Comparison of ENCODE assay signal across 20 cellular contexts in genomic region chr4:16889945-16890344, GRCh38. TPM values are rescaled to one million over a fixed set of nuclear protein-coding genes. Genes with fewer than 3 reads are reported as not detected.
DNase-seq lines count a peak whose midpoint lies in the region; ATAC-seq, FAIRE-seq and TF ChIP-seq lines count a peak whose summit lies in the region.
"Had no signal": no experiment of that assay in that cellular context is flagged by ENCODE, and none has a peak within 500 bp of the region (broad histone marks: within the 10 kb centered on the region; RNA-seq: fewer than 3 reads in every experiment).

No MANE protein-coding gene starts in this region.

- no peak overlapping the region for H3K23ac ChIP-seq in H9 (ENCODE audit: insufficient read length, low read depth, low read length)

- H2BK12ac ChIP-seq in H9 (ENCODE audit: insufficient read length, low read depth, low read length) = no peak overlapping the region

- no TSS peak for BruUV-seq in endothelial cell of umbilical vein (replicated peaks; lab: Mats Ljungman, UMichigan)

- no peak overlapping the region for H4K8ac ChIP-seq in H9 (replicated peaks; ENCODE audit: insufficient read length, low read depth, low read length)

- no peaks in the 10 kb centered on the region for H3K79me1 ChIP-seq in H9 (ENCODE audit: insufficient read depth, low read depth, low read length, poor library complexity, severe bottlenecking)

- H2BK120ac ChIP-seq in H9 (ENCODE audit: low read depth, low read length, poor library complexity, severe bottlenecking) = no peak overlapping the region

- CTCF ChIA-PET in endothelial cell of umbilical vein (lab: Charles Lee) = interaction anchor here (0.9 to 1.2 kb wide), 2 partner anchors 20 to 66 kb away, joined by 3 read pairs; no protein-coding TSS in a partner anchor

- H3K79me2 ChIP-seq in H9 (ENCODE audit: insufficient read depth, low read length) (peaks cover 13% of the 10 kb centered on the region; the same call in 1 of the 2 replicates), endothelial cell of umbilical vein (ENCODE audit: control insufficient read depth, insufficient read depth, low read length) (peaks cover 47% of the 10 kb centered on the region)

- no peak overlapping the region for H3K14ac ChIP-seq in H9 (ENCODE audit: insufficient read depth, low read length)

- H3K4me3 ChIP-seq in heart left ventricle (no peak overlapping the region), endothelial cell of umbilical vein (replicated peaks in 1 of 3; ENCODE audit: insufficient read depth in 1 of 3, low read depth in 1 of 3, low read length in 3 of 3) (no peak overlapping the region), uterus (no peak overlapping the region)

- no peak overlapping the region for H2BK15ac ChIP-seq in H9 (ENCODE audit: low read depth, low read length)

- TF ChIP-seq CTCF in heart left ventricle (IDR thresholded peaks at IDR 0.05) (no peak), H9 (conservative IDR thresholded peaks at IDR 0.05) (no peak), endothelial cell of umbilical vein (IDR thresholded peaks at IDR 0.05; ENCODE audit: extremely low read depth in 1 of 2, insufficient read depth in 1 of 2, low read depth in 1 of 2, low read length in 2 of 2) (no peak), nephron progenitor cell (IDR thresholded peaks at IDR 0.05) (no peak), uterus (IDR thresholded peaks at IDR 0.05) (no peak)

- H2BK5ac ChIP-seq in H9 (ENCODE audit: insufficient read length, low read length) = no peak overlapping the region

- FAIRE-seq in endothelial cell of umbilical vein (lab: Jason Lieb, UNC) = no peak
- FAIRE-seq: GM12892, H54, HepG2 had no signal

- 53 to 70% (median 58%) methylated on average over 3 of the region's 3 CpGs for WGBS in heart left ventricle, 4 donors
- WGBS in H9 (ENCODE audit: extremely low coverage, insufficient read length, low lambda C conversion rate) = no CpG with 5 or more reads among the region's 3 CpGs

- H3K27ac ChIP-seq in heart left ventricle = peak overlapping the region in 11 of 12 donors; percentile 15 to 87 (median 79)
- H3K27ac ChIP-seq in H9 (ENCODE audit: insufficient read length, low read depth, low read length) = no peak overlapping the region
- no peak overlapping the region for H3K27ac ChIP-seq in endothelial cell of umbilical vein (ENCODE audit: insufficient read depth, low read depth, low read length)
- peak overlapping the region in 1 of 2 donors; percentile 50 for H3K27ac ChIP-seq in uterus
- H3K27ac ChIP-seq: KMS-11 had no signal

- no peak for DNase-seq in heart left ventricle
- DNase-seq in left cardiac atrium = no peak
- no peak for DNase-seq in H9
- DNase-seq in endothelial cell of umbilical vein (ENCODE audit: low read depth, low spot score) = peak; percentile 16
- no peak for DNase-seq in nephron progenitor cell
- no peak for DNase-seq in kidney tubule cell (ENCODE audit: low spot score)
- DNase-seq in uterus = no peak
- DNase-seq in germinal center (ENCODE audit: low spot score) = no peak
- DNase-seq: DND-41, MM.1S, NCI-H1105, NCI-H187, NCI-H446 treated with DMSO at 0.1 percent for 48 hours, NCI-H748 treated with DMSO at 0.1 percent for 48 hours, PC-3 had no signal

- no peak overlapping the region for H3K56ac ChIP-seq in H9 (ENCODE audit: insufficient read length, low read depth, low read length)

- H3K27me3 ChIP-seq in heart left ventricle (no peaks in the 10 kb centered on the region), H9 (ENCODE audit: insufficient read depth, low read length) (no peaks in the 10 kb centered on the region), endothelial cell of umbilical vein (ENCODE audit: control insufficient read depth in 2 of 2, insufficient read depth in 2 of 2, low read length in 2 of 2) (no peaks in the 10 kb centered on the region), uterus (no peaks in the 10 kb centered on the region)

- dilution Hi-C loops in endothelial cell of umbilical vein (cut with MboI; ENCODE audit: extremely low pct_ligation_motif_present, low sequenced_read_pairs) = no loop called here

- no peak overlapping the region for H3K4me2 ChIP-seq in H9 (ENCODE audit: insufficient read depth, insufficient read length, low read length)
- no peak overlapping the region for H3K4me2 ChIP-seq in endothelial cell of umbilical vein (ENCODE audit: insufficient read depth, low read length)
- H3K4me2 ChIP-seq: KMS-11 had no signal

- no peaks in the 10 kb centered on the region for H3K9me3 Mint-ChIP-seq in H9
- H3K9me3 Mint-ChIP-seq in nephron progenitor cell = peaks cover 3% of the 10 kb centered on the region

- intact Hi-C loops in heart left ventricle (cut with DNase I) (loop anchor here in 1 of 10 donors (10.0 kb wide), 1 partner anchor 65 kb away; no protein-coding TSS in a partner anchor), left cardiac atrium (cut with DNase I) (no loop called here), endothelial cell of umbilical vein (cut with micrococcal nuclease) (loop anchor here (10.0 kb wide), 1 partner anchor 205 kb away; no protein-coding TSS in a partner anchor), uterus (cut with DNase I; ENCODE audit: low total_unique reads) (loop anchor here (10.0 kb wide), 1 partner anchor 125 kb away; no protein-coding TSS in a partner anchor)

- TF ChIP-seq POLR2A in heart left ventricle (IDR thresholded peaks at IDR 0.05) = no peak
- no peak for TF ChIP-seq POLR2A in endothelial cell of umbilical vein (IDR thresholded peaks at IDR 0.05; ENCODE audit: low read depth, low read length)
- TF ChIP-seq POLR2A in uterus (IDR thresholded peaks at IDR 0.05) = no peak

- no peaks in the 10 kb centered on the region for H3K9me1 ChIP-seq in endothelial cell of umbilical vein (replicated peaks; ENCODE audit: control insufficient read depth, extremely low read depth, insufficient read depth, low read length)

- peaks cover 40 to 44% of the 10 kb centered on the region in 2 experiments for H3K4me1 Mint-ChIP-seq in H9
- H3K4me1 Mint-ChIP-seq in nephron progenitor cell = peaks cover 42% of the 10 kb centered on the region

- ATAC-seq in heart left ventricle (peak in 1 of 4 donors; percentile 19), left cardiac atrium (no peak)
- ATAC-seq: HepG2, PC-3 had no signal

- no peak overlapping the region for H2AK5ac ChIP-seq in H9 (ENCODE audit: insufficient read length, low read length)

- no peak overlapping the region for H3T11ph ChIP-seq in H9 (ENCODE audit: low read length)

- no peak overlapping the region for H4K5ac ChIP-seq in H9 (ENCODE audit: insufficient read length, low read depth, low read length)

- no peaks in the 10 kb centered on the region for H3K23me2 ChIP-seq in H9 (ENCODE audit: insufficient read length, low read depth, low read length, poor library complexity, severe bottlenecking)

- H3K9ac ChIP-seq in H9 (ENCODE audit: extremely low read depth, insufficient read length, low read length) (no peak overlapping the region), endothelial cell of umbilical vein (replicated peaks; ENCODE audit: extremely low read depth, insufficient read depth, low read length) (no peak overlapping the region)
- H3K9ac ChIP-seq: KMS-11 had no signal

- H3K9me3 ChIP-seq in heart left ventricle (no peaks in the 10 kb centered on the region), H9 (ENCODE audit: control insufficient read depth, low read depth, low read length) (no peaks in the 10 kb centered on the region), endothelial cell of umbilical vein (replicated peaks; ENCODE audit: control insufficient read depth, insufficient read depth, low read length) (no peaks in the 10 kb centered on the region), uterus (no peaks in the 10 kb centered on the region)

- no peak overlapping the region for H3K4ac ChIP-seq in H9 (ENCODE audit: low read depth, low read length)

- H2AFZ ChIP-seq in H9 (ENCODE audit: low read length) = no peak overlapping the region
- no peak overlapping the region for H2AFZ ChIP-seq in endothelial cell of umbilical vein (ENCODE audit: low read depth, low read length)

- H3K4me1 ChIP-seq in heart left ventricle = peaks cover 0 to 42% (median 12%) of the 10 kb centered on the region in 12 donors
- peaks cover 10% of the 10 kb centered on the region for H3K4me1 ChIP-seq in H9 (ENCODE audit: insufficient read depth, low read length)
- peaks cover 50% of the 10 kb centered on the region for H3K4me1 ChIP-seq in endothelial cell of umbilical vein (ENCODE audit: control insufficient read depth, extremely low read depth, insufficient read depth, low read length)
- peaks cover 0 to 6% of the 10 kb centered on the region in 2 donors for H3K4me1 ChIP-seq in uterus

- H3K27ac Mint-ChIP-seq in H9 = peak overlapping the region in 2 of 3 experiments; percentile 26 to 56; a peak in 3 of 7 replicates
- peak overlapping the region; percentile 8 for H3K27ac Mint-ChIP-seq in nephron progenitor cell
- H3K27ac Mint-ChIP-seq: CD4-positive, CD25-positive, alpha-beta regulatory T cell had no signal

- no peak overlapping the region for H2BK20ac ChIP-seq in H9 (ENCODE audit: low read depth, low read length, poor library complexity, severe bottlenecking)

- H4K91ac ChIP-seq in H9 (ENCODE audit: insufficient read length, low read depth, low read length) = no peak overlapping the region

- H3K36me3 ChIP-seq in heart left ventricle (peaks cover 0 to 32% (median 5%) of the 10 kb centered on the region in 9 donors), endothelial cell of umbilical vein (ENCODE audit: control insufficient read depth in 2 of 2, extremely low read depth in 1 of 2, insufficient read depth in 2 of 2, low read length in 2 of 2) (peaks cover 7 to 14% of the 10 kb centered on the region in 2 experiments), uterus (no peaks in the 10 kb centered on the region)

- no peaks in the 10 kb centered on the region for H3K27me3 Mint-ChIP-seq in H9 (ENCODE audit: low read depth)
- no peaks in the 10 kb centered on the region for H3K27me3 Mint-ChIP-seq in nephron progenitor cell (ENCODE audit: low read depth, poor library complexity)
- H3K27me3 Mint-ChIP-seq: CD4-positive, CD25-positive, alpha-beta regulatory T cell had no signal

- H3K4me3 Mint-ChIP-seq in H9 = 0 out of 5 replicates have a peak overlapping the region, but pooled peaks of 1 of the 2 experiments have one; percentile 27
- no peak overlapping the region for H3K4me3 Mint-ChIP-seq in nephron progenitor cell
- H3K4me3 Mint-ChIP-seq: CD4-positive, CD25-positive, alpha-beta regulatory T cell had no signal

- peaks cover 0 to 12% (median 8%) of the 10 kb centered on the region in 3 experiments; a peak in 4 of 7 replicates for H3K36me3 Mint-ChIP-seq in H9 (ENCODE audit: insufficient read depth in 1 of 3, low read depth in 3 of 3)
- peaks cover 38% of the 10 kb centered on the region for H3K36me3 Mint-ChIP-seq in nephron progenitor cell (ENCODE audit: low read depth)
- H3K36me3 Mint-ChIP-seq: CD4-positive, CD25-positive, alpha-beta regulatory T cell had no signal

- H4K20me1 ChIP-seq in H9 (ENCODE audit: control insufficient read depth, insufficient read depth, insufficient read length) (no peaks in the 10 kb centered on the region), endothelial cell of umbilical vein (replicated peaks; ENCODE audit: control insufficient read depth, extremely low read depth, insufficient read depth, low read length) (no peaks in the 10 kb centered on the region)

- no peak overlapping the region for H3K18ac ChIP-seq in H9 (ENCODE audit: insufficient read length, low read depth, low read length)

- POLR2A ChIA-PET in endothelial cell of umbilical vein (lab: Charles Lee) = no interaction called here

RNA-seq across cellular contexts. Expression of gene LDB2, which starts 8.5 kb away (rescaled TPM):
- total RNA-seq in heart left ventricle = 10 to 100 TPM in 8 of 9 donors, 1 to 10 TPM in 1; 9.5 to 38.7 (median 26.6) TPM
- 10 to 100 TPM; 16.2 to 23.5 TPM for polyA plus RNA-seq in heart left ventricle
- 10 to 100 TPM; 30.3 to 45.4 TPM for total RNA-seq in left cardiac atrium
- 22.5 and 25.8 TPM in 2 replicates for total RNA-seq in H9 (2021)
- 80.9 and 127 TPM in 2 replicates for total RNA-seq in endothelial cell of umbilical vein
- 177 and 223 TPM in 2 replicates for polyA plus RNA-seq in endothelial cell of umbilical vein
- polyA plus RNA-seq in endothelial cell of umbilical vein (2011; cell fraction: cytosol; rRNA removed) = 96.2 and 115 TPM in 2 replicates
- 206 and 233 TPM in 2 replicates for polyA plus RNA-seq in endothelial cell of umbilical vein (2011; cell fraction: nucleus; rRNA removed)
- polyA plus RNA-seq in endothelial cell of umbilical vein (2012) = 33.8 and 37.8 TPM in 2 replicates
- polyA minus RNA-seq in endothelial cell of umbilical vein = 1,293 and 1,561 TPM in 2 replicates
- polyA minus RNA-seq in endothelial cell of umbilical vein (2011; cell fraction: cytosol; rRNA and poly(A)+ RNA removed) = not detected
- polyA minus RNA-seq in endothelial cell of umbilical vein (2011; cell fraction: nucleus; rRNA and poly(A)+ RNA removed) = 1,432 and 1,514 TPM in 2 replicates
- total RNA-seq in uterus = 100 to 1,000 TPM in 2 of 4 donors, 10 to 100 TPM in 2; 48.8 to 298 (median 152) TPM
- total RNA-seq: CD4-positive, CD25-positive, alpha-beta regulatory T cell; HepG2; PC-3 had no signal
- polyA plus RNA-seq: CD4-positive, CD25-positive, alpha-beta regulatory T cell; HepG2 had no signal

Comparison
In these comparisons a context has a peak if more than half of its experiments do, and no peak if none do; other contexts are left out.
1. H3K27ac ChIP-seq: peak in heart left ventricle (11 of 12); none in H9 (single experiment) and endothelial cell of umbilical vein (single experiment).
2. intact Hi-C loops: an anchor here in endothelial cell of umbilical vein (10.0 kb wide) and uterus (10.0 kb wide); none called in left cardiac atrium.